In genomic region chr5:125766706-125767105, GRCh38 we compare ENCODE assay signal across 27 cellular contexts.
"Had no signal": no experiment of that assay in that cellular context is flagged by ENCODE, and none has a peak within 500 bp of the region (broad histone marks: within the 10 kb centered on the region; RNA-seq: fewer than 3 reads in every experiment).

No MANE protein-coding gene starts in this region.

- H3K36me3 ChIP-seq: stomach, suprapubic skin, thoracic aorta, thyroid gland, tibial artery, tibial nerve, transverse colon, upper lobe of left lung, upper lobe of right lung, uterus, vagina had no signal

- H3K4me3 ChIP-seq: stomach, suprapubic skin, testis, thoracic aorta, thyroid gland, tibial artery, tibial nerve, transverse colon, upper lobe of left lung, upper lobe of right lung, uterus, vagina had no signal

- ATAC-seq: stimulated activated effector memory CD8-positive, alpha-beta T cell treated with anti-CD3 and anti-CD28 coated beads, Interleukin-12 subunit alpha, Interleukin-12 subunit beta, amount 100 ng/mL, for 72 hours; stimulated activated memory B cell treated with anti-CD40 and anti-IgM and Interleukin-4, amounts not matched to agents 10 μg/mL and 1 μg/mL and 100 μg/mL, for 72 hours; stimulated activated naive B cell treated with anti-CD40 and anti-IgM and Interleukin-4, amounts not matched to agents 10 μg/mL and 1 μg/mL and 100 μg/mL, for 72 hours; stimulated activated naive CD8-positive, alpha-beta T cell treated with anti-CD3 and anti-CD28 coated beads, Interleukin-15, amount 100 ng/mL, for 72 hours; stimulated activated naive CD8-positive, alpha-beta T cell treated with anti-CD3 and anti-CD28 coated beads, Interleukin-15, Interleukin-2, amounts not matched to agents 100 U/mL and 50 U/mL, for 24 hours; upper lobe of right lung had no signal

- H3K27ac ChIP-seq: stomach, suprapubic skin, testis, thoracic aorta, thyroid gland, tibial artery, tibial nerve, transverse colon, upper lobe of left lung, upper lobe of right lung, uterus, vagina had no signal

- H3K9me3 ChIP-seq: testis, thoracic aorta, thyroid gland, tibial artery, tibial nerve, upper lobe of left lung, upper lobe of right lung, uterus, vagina had no signal

- DNase-seq: stimulated activated CD4-positive, alpha-beta T cell treated with anti-CD3 and anti-CD28 coated beads, Interleukin-2, amount 100 ng/mL, for 48 hours; stimulated activated CD4-positive, alpha-beta T cell treated with anti-CD3 and anti-CD28 coated beads, Interleukin-4, amount 100 ng/mL, for 1 hour; stimulated activated CD4-positive, alpha-beta T cell treated with anti-CD3 and anti-CD28 coated beads, Interleukin-4, amount 100 ng/mL, for 24 hours; stimulated activated CD4-positive, alpha-beta T cell treated with anti-CD3 and anti-CD28 coated beads, Interleukin-4, amount 100 ng/mL, for 4 hours; stimulated activated CD8-positive, alpha-beta memory T cell treated with anti-CD3 and anti-CD28 coated beads, Interleukin-4, amount 100 ng/mL, for 48 hours; stimulated activated naive B cell treated with anti-CD40 and anti-IgM and Interleukin-4, amounts not matched to agents 10 μg/mL and 1 μg/mL and 100 μg/mL, for 72 hours; stimulated activated naive CD4-positive, alpha-beta T cell; stimulated activated naive CD4-positive, alpha-beta T cell treated with Interleukin-2 at 50 U/mL for 16 hours; stimulated activated naive CD8-positive, alpha-beta T cell treated with anti-CD3 and anti-CD28 coated beads, Interleukin-15, amount 100 ng/mL, for 72 hours; stimulated activated naive CD8-positive, alpha-beta T cell treated with anti-CD3 and anti-CD28 coated beads, Interleukin-15, Interleukin-2, amounts not matched to agents 100 U/mL and 50 U/mL, for 24 hours; stomach; substantia nigra; testis; thyroid gland; tibial artery; transverse colon; trophoblast cell; upper lobe of left lung; upper lobe of right lung; uterus had no signal

- FAIRE-seq: urothelium cell line had no signal

- H3K4me1 ChIP-seq: stomach, suprapubic skin, testis, thyroid gland, tibial artery, tibial nerve, transverse colon, upper lobe of left lung, upper lobe of right lung, uterus, vagina had no signal

- H3K27me3 ChIP-seq: stomach, suprapubic skin, testis, thyroid gland, tibial artery, tibial nerve, transverse colon, upper lobe of left lung, upper lobe of right lung, uterus, vagina had no signal
